8 cellular contexts compared by ENCODE assay signal in the genomic region with DNA sequence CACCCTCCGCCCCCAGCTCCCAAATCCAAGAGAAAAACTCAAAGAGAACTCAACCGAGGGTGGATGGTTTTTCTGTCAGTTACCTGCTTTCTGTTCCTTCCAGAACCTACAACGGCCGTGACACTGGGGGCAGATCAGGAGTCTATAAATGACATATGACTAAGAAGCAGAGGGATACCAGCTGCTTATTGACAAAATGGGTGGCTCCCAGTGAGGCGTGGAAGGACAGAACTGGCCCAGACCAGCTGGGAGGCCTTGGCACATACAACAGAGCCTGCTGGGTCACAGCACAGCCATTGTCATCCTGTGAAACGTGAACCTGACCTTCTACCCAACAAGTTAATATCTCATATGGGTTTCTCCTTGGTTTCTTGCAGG.
DNase-seq lines count a peak whose midpoint lies in the region; ATAC-seq lines count a peak whose summit lies in the region.

No MANE protein-coding gene starts in this region.

- in situ Hi-C loops in ACHN (cut with HindIII; ENCODE audit: low pct_ligation_motif_present, low pct_unique_long_range_greater_than_20kb, low sequenced_read_pairs) = no loop called here

- intact Hi-C loops in posterior cingulate gyrus (cut with DNase I) = no loop called here

- ATAC-seq in GM19395 (IDR thresholded peaks at IDR 0.05; ENCODE audit: unreplicated experiment) = peak; percentile 55
- ATAC-seq in HG03520 (IDR thresholded peaks at IDR 0.05; ENCODE audit: unreplicated experiment) = peak; percentile 37
- ATAC-seq in GM19328 (IDR thresholded peaks at IDR 0.05; ENCODE audit: unreplicated experiment) = no peak

- DNase-seq in ACHN (peak; percentile 5), epithelial cell of prostate (ENCODE audit: low read depth, low spot score) (no peak), posterior cingulate gyrus (no peak), NOMO-1 treated with dmso at 0.1 percent for 144 hours (lab: John Stamatoyannopoulos, UW; ENCODE audit: unreplicated experiment) (no peak)
- no peak for DNase-seq in activated CD4-positive, CD25-positive, alpha-beta regulatory T cell (lab: John Stamatoyannopoulos, UW)

- H3K27ac ChIP-seq in epithelial cell of prostate = peak overlapping the region; percentile 58
